In genomic region chr9:20528253-20528652, GRCh38 we compare ENCODE assay signal across 20 cellular contexts.
"Had no signal": no experiment of that assay in that cellular context is flagged by ENCODE, and none has a peak within 500 bp of the region (broad histone marks: within the 10 kb centered on the region; RNA-seq: fewer than 3 reads in every experiment).

No MANE protein-coding gene starts in this region.

- H3K27me3 Mint-ChIP-seq: activated CD4-positive, alpha-beta T cell treated with anti-CD3 and anti-CD28 coated beads for 36 hours had no signal

- DNase-seq: activated CD4-positive, alpha-beta T cell treated with anti-CD3 and anti-CD28 coated beads for 36 hours; activated CD8-positive, alpha-beta memory T cell treated with anti-CD3 and anti-CD28 coated beads for 24 hours; foreskin keratinocyte; hippocampal formation; islet precursor cell; lower lobe of right lung; occipital lobe; posterior cingulate gyrus; stimulated activated CD4-positive, alpha-beta T cell treated with anti-CD3 and anti-CD28 coated beads, Interleukin-12 subunit alpha, Interleukin-12 subunit beta, amount 100 ng/mL, for 4 hours; stimulated activated CD4-positive, alpha-beta T cell treated with anti-CD3 and anti-CD28 coated beads, Interleukin-1b, Interleukin-23, amount 100 ng/mL, for 48 hours; stimulated activated CD8-positive, alpha-beta memory T cell treated with anti-CD3 and anti-CD28 coated beads, Interleukin-4, amount 100 ng/mL, for 48 hours; stimulated activated naive CD4-positive, alpha-beta T cell; substantia nigra; tibial artery had no signal

- H3K4me3 ChIP-seq: breast epithelium, coronary artery, lower lobe of right lung, tibial artery had no signal

- H3K27me3 ChIP-seq: breast epithelium, foreskin keratinocyte, tibial artery had no signal

- H3K9me3 ChIP-seq: breast epithelium, lower lobe of right lung, tibial artery had no signal

- H3K4me1 ChIP-seq: breast epithelium had no signal

- H3K27ac ChIP-seq: breast epithelium, coronary artery, foreskin keratinocyte, lower lobe of right lung, tibial artery had no signal

- FAIRE-seq: astrocyte, TTC549, urothelium cell line had no signal

- H3K36me3 Mint-ChIP-seq: WTC11 had no signal

- H3K36me3 ChIP-seq: breast epithelium, lower lobe of right lung, tibial artery had no signal

- H3K4me3 Mint-ChIP-seq: activated CD4-positive, alpha-beta T cell treated with anti-CD3 and anti-CD28 coated beads for 36 hours; WTC11 had no signal

- H3K27ac Mint-ChIP-seq: activated CD4-positive, alpha-beta T cell treated with anti-CD3 and anti-CD28 coated beads for 36 hours; WTC11 had no signal

- ATAC-seq: activated CD4-positive, alpha-beta T cell treated with anti-CD3 and anti-CD28 coated beads for 36 hours; foreskin keratinocyte; lower lobe of right lung; WTC11 had no signal
